In genomic region chr1:54809496-54810074, GRCh38 we compare ENCODE assay signal across 20 cellular contexts. TPM values are rescaled to one million over a fixed set of nuclear protein-coding genes. Genes with fewer than 3 reads are reported as not detected.
DNase-seq lines count a peak whose midpoint lies in the region; ATAC-seq, FAIRE-seq and TF ChIP-seq lines count a peak whose summit lies in the region.
"Had no signal": no experiment of that assay in that cellular context is flagged by ENCODE, and none has a peak within 500 bp of the region (broad histone marks: within the 10 kb centered on the region; RNA-seq: fewer than 3 reads in every experiment).

No MANE protein-coding gene starts in this region.

- H3K9me3 Mint-ChIP-seq in immature natural killer cell = no peaks in the 10 kb centered on the region
- H3K9me3 Mint-ChIP-seq: activated naive CD8-positive, alpha-beta T cell treated with anti-CD3 and anti-CD28 coated beads, Interleukin-2, amount 50 U/mL, for 24 hours had no signal

- POLR2A ChIA-PET in A549 (lab: Yijun Ruan, JAX) = no interaction called here

- H3K9me3 ChIP-seq in A549 (no peaks in the 10 kb centered on the region), Peyer's patch (no peaks in the 10 kb centered on the region), BE2C (no peaks in the 10 kb centered on the region)
- H3K9me3 ChIP-seq: BLaER1 treated with 17β-estradiol and CSF1 and Interleukin-3, amounts not matched to agents 10 nM and 100 nM; lower lobe of right lung; thoracic aorta had no signal

- WGBS in A549 (ENCODE audit: missing lambda C conversion rate) = 61% methylated on average over 3 of the region's 3 CpGs

- no peak for TF ChIP-seq CTCF in A549 (IDR thresholded peaks at IDR 0.05)
- no peak for TF ChIP-seq CTCF in Peyer's patch (IDR thresholded peaks at IDR 0.05)
- no peak for TF ChIP-seq CTCF in BE2C (IDR thresholded peaks at IDR 0.05; ENCODE audit: low read depth, low read length)

- no peak for DNase-seq in A549 (ENCODE audit: low read depth in 1 of 2, low spot score in 1 of 2)
- DNase-seq in Peyer's patch = peak in 2 of 3 donors; percentile 3 to 59
- DNase-seq in immature natural killer cell = no peak
- DNase-seq in sciatic nerve (ENCODE audit: low spot score) = peak; percentile 44
- DNase-seq in BE2C = no peak
- DNase-seq in MV-4-11 (lab: John Stamatoyannopoulos, UW) = no peak
- DNase-seq: activated gamma-delta T cell, GF-D8, lower lobe of right lung, NCI-H1436 treated with DMSO at 0.1 percent for 48 hours had no signal

- H3K36me3 ChIP-seq in Peyer's patch = no peaks in the 10 kb centered on the region
- no peaks in the 10 kb centered on the region for H3K36me3 ChIP-seq in BE2C
- H3K36me3 ChIP-seq: BLaER1 treated with 17β-estradiol and CSF1 and Interleukin-3, amounts not matched to agents 10 nM and 100 nM; lower lobe of right lung; thoracic aorta had no signal

- H3K4me2 ChIP-seq in A549 = no peak overlapping the region
- H3K4me2 ChIP-seq: BLaER1 treated with 17β-estradiol and CSF1 and Interleukin-3, amounts not matched to agents 10 nM and 100 nM; KMS-11 had no signal

- TF ChIP-seq POLR2A in A549 (IDR thresholded peaks at IDR 0.05; ENCODE audit: low read length) (no peak), Peyer's patch (IDR thresholded peaks at IDR 0.05) (no peak)

- peaks cover 0 to 13% (median 2%) of the 10 kb centered on the region in 3 donors for H3K27me3 Mint-ChIP-seq in immature natural killer cell (ENCODE audit: low read depth in 3 of 3)
- H3K27me3 Mint-ChIP-seq: activated naive CD8-positive, alpha-beta T cell treated with anti-CD3 and anti-CD28 coated beads, Interleukin-2, amount 50 U/mL, for 24 hours had no signal

- no peak for TF ChIP-seq EP300 in A549 (IDR thresholded peaks at IDR 0.05)

- no peak for TF ChIP-seq RAD21 in A549 (conservative IDR thresholded peaks at IDR 0.05 in 1 of 2, IDR thresholded peaks at IDR 0.05 in 1 of 2)

- peaks cover 17% of the 10 kb centered on the region for H3K4me1 ChIP-seq in A549
- H3K4me1 ChIP-seq in Peyer's patch = peaks cover 0 to 20% (median under 1%) of the 10 kb centered on the region in 4 donors
- no peaks in the 10 kb centered on the region for H3K4me1 ChIP-seq in BE2C
- H3K4me1 ChIP-seq: lower lobe of right lung had no signal

- peak overlapping the region in 4 of 5 donors; percentile 13 to 94 (median 71) for H3K4me3 Mint-ChIP-seq in immature natural killer cell
- H3K4me3 Mint-ChIP-seq: activated naive CD8-positive, alpha-beta T cell treated with anti-CD3 and anti-CD28 coated beads, Interleukin-2, amount 50 U/mL, for 24 hours had no signal

- no peak for FAIRE-seq in A549 (lab: Jason Lieb, UNC)
- FAIRE-seq: HTR-8/SVneo had no signal

- peak overlapping the region; percentile 94 to 99 (median 96) for H3K27ac Mint-ChIP-seq in immature natural killer cell
- H3K27ac Mint-ChIP-seq: activated naive CD8-positive, alpha-beta T cell treated with anti-CD3 and anti-CD28 coated beads, Interleukin-2, amount 50 U/mL, for 24 hours had no signal

- ATAC-seq in A549 (no peak), sciatic nerve (no peak), GM19035 (IDR thresholded peaks at IDR 0.05; ENCODE audit: unreplicated experiment) (no peak)

- H3K27me3 ChIP-seq in Peyer's patch (no peaks in the 10 kb centered on the region), BE2C (no peaks in the 10 kb centered on the region)
- H3K27me3 ChIP-seq: BLaER1 treated with 17β-estradiol and CSF1 and Interleukin-3, amounts not matched to agents 10 nM and 100 nM had no signal

- peak overlapping the region in 1 of 2 experiments; percentile 42; a peak in 1 of 6 replicates for H3K27ac ChIP-seq in A549
- H3K27ac ChIP-seq in Peyer's patch = peak overlapping the region in 1 of 4 donors; percentile 35
- H3K27ac ChIP-seq: BLaER1 treated with 17β-estradiol and CSF1 and Interleukin-3, amounts not matched to agents 10 nM and 100 nM; KMS-11; lower lobe of right lung; SK-N-MC; thoracic aorta had no signal

- intact Hi-C loops in sciatic nerve (cut with DNase I) = no loop called here

- CTCF ChIA-PET in A549 (lab: Yijun Ruan, JAX) = interaction anchor here (0.6 to 1.8 kb wide), 20 partner anchors 8 to 1612 kb away, joined by 3 to 8 read pairs (median 3); no protein-coding TSS in a partner anchor

- H3K4me1 Mint-ChIP-seq in immature natural killer cell = peaks cover 79 to 83% of the 10 kb centered on the region in 2 donors

- H3K36me3 Mint-ChIP-seq in immature natural killer cell = peaks cover 8 to 14% (median 10%) of the 10 kb centered on the region in 3 donors

- no peak overlapping the region for H3K4me3 ChIP-seq in A549
- no peak overlapping the region for H3K4me3 ChIP-seq in Peyer's patch
- H3K4me3 ChIP-seq in BE2C (ENCODE audit: low read depth, low read length) = no peak overlapping the region
- H3K4me3 ChIP-seq: BLaER1 treated with 17β-estradiol and CSF1 and Interleukin-3, amounts not matched to agents 10 nM and 100 nM; lower lobe of right lung; SK-N-MC; thoracic aorta had no signal

TF ChIP-seq in A549, 52 proteins besides CTCF, POLR2A, EP300 and RAD21:
- TF ChIP-seq ZC3H11A (IDR thresholded peaks at IDR 0.05) (no peak), MAFK (IDR thresholded peaks at IDR 0.05; ENCODE audit: partially characterized antibody) (peak; percentile 21), ZFP36 (IDR thresholded peaks at IDR 0.05; ENCODE audit: borderline replicate concordance, partially characterized antibody) (no peak), BHLHE40 (IDR thresholded peaks at IDR 0.05; ENCODE audit: low read depth, low read length) (no peak)
TF ChIP-seq in A549: peak in this region for 1.

RNA-seq across cellular contexts. Expression of gene TTC22, which starts 8.5 kb away (rescaled TPM):
- polyA plus RNA-seq in A549 (2011; rRNA removed) = not detected in 2 replicates
- polyA plus RNA-seq in A549 (2012; cell fraction: cytosol; rRNA removed) = not detected in 2 replicates
- polyA plus RNA-seq in A549 (2012; cell fraction: nucleus; rRNA removed) = not detected in 2 replicates
- not detected in 3 replicates for polyA plus RNA-seq in A549 (2017; fragmentation: RNase III; extraction: RNeasy Plus Mini Kit Qiagen cat#74134 plus additional on column Dnase treatment)
- polyA minus RNA-seq in A549 (2011; rRNA and poly(A)+ RNA removed) = not detected in 2 replicates
- total RNA-seq in Peyer's patch = 100 to 1,000 TPM in 2 of 4 donors, 10 to 100 TPM in 2; 15.7 to 136 (median 102) TPM
- 10 to 100 TPM in 1 of 3 donors, 1 to 10 TPM in 2; 5.2 to 13.7 (median 5.6) TPM for polyA plus RNA-seq in immature natural killer cell
- total RNA-seq in sciatic nerve = 0.36 TPM
- not detected for polyA plus RNA-seq in BE2C (2012; ENCODE audit: insufficient read depth, insufficient read length, low read depth)
- total RNA-seq: endothelial cell of umbilical vein, OCI-LY7 had no signal
- polyA plus RNA-seq: AG04450, endothelial cell of umbilical vein had no signal

RNA-seq across cellular contexts. Expression of gene PARS2, which starts 45.3 kb away (rescaled TPM):
- 2.3 and 3.7 TPM in 2 replicates for polyA plus RNA-seq in A549 (2011; rRNA removed)
- 1.2 and 1.6 TPM in 2 replicates for polyA plus RNA-seq in A549 (2012; cell fraction: cytosol; rRNA removed)
- polyA plus RNA-seq in A549 (2012; cell fraction: nucleus; rRNA removed) = 1.2 and 1.5 TPM in 2 replicates
- polyA plus RNA-seq in A549 (2017; fragmentation: RNase III; extraction: RNeasy Plus Mini Kit Qiagen cat#74134 plus additional on column Dnase treatment) = 2.8 to 2.9 TPM (median 2.9 TPM) in 3 replicates
- polyA minus RNA-seq in A549 (2011; rRNA and poly(A)+ RNA removed) = 6.2 and 7.4 TPM in 2 replicates
- total RNA-seq in Peyer's patch = 10 to 100 TPM in 1 of 4 donors, 1 to 10 TPM in 3; 1.7 to 10.0 (median 5.8) TPM
- 1 to 10 TPM in 2 of 3 donors, under 1 TPM in 1; 0.89 to 4.0 (median 3.3) TPM for polyA plus RNA-seq in immature natural killer cell
- 3.6 TPM for total RNA-seq in sciatic nerve
- polyA plus RNA-seq in BE2C (2012; ENCODE audit: insufficient read depth, insufficient read length, low read depth) = 17.2 TPM

Comparison
In these comparisons a context has a peak if more than half of its experiments do, and no peak if none do; other contexts are left out.
1. DNase-seq: peak in Peyer's patch (2 of 3) and sciatic nerve (single experiment); none in A549 (0 of 2), immature natural killer cell (0 of 3), BE2C (single experiment) and MV-4-11 (single experiment).
2. RNA of gene TTC22, which starts 8.5 kb away (total RNA-seq): 15.7 to 136 TPM in Peyer's patch; 0.36 TPM in sciatic nerve (single experiment); every median in the first group is over 10 times any median in the second.